ENCODE assay signal across 8 cellular contexts in the genomic region with DNA sequence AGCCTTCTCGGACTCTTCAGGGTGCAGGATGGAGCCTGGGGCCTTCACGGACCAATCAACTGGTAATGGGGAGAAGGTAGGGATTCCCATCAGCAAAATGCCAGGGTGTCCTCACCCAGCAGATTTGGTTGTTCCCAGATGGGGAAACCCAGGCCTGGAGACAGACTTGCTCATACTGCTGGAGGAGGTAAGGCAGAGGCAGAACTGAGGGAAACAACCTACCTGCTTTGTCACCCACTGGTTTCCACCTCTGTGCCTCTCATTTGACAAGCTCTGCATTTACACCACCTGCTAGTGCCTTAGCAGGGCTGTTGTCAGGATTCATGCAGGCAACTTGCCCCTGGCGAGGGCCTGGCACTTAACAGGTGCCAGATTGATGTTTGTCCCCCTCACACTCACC. TPM values are rescaled to one million over a fixed set of nuclear protein-coding genes. Genes with fewer than 3 reads are reported as not detected.
"Had no signal": no experiment of that assay in that cellular context is flagged by ENCODE, and none has a peak within 500 bp of the region (broad histone marks: within the 10 kb centered on the region; RNA-seq: fewer than 3 reads in every experiment).

No MANE protein-coding gene starts in this region.

- H3K36me3 ChIP-seq: HAP-1 had no signal

- H3K27ac ChIP-seq: GM23248 had no signal

- H3K4me1 ChIP-seq: HAP-1 had no signal

- H3K9me3 ChIP-seq: HAP-1 had no signal

- H3K4me3 ChIP-seq: GM23248, HAP-1 had no signal

- H3K9ac ChIP-seq: GM23248 had no signal

- DNase-seq: GM23248, GOT3, H7, IMR-90 had no signal

- FAIRE-seq: HTR-8/SVneo had no signal

RNA-seq across cellular contexts. Expression of gene RHCG, which starts 15.9 kb away (rescaled TPM):
- total RNA-seq: GM23248, H4, H7, HT-29, IMR-90 had no signal
- polyA plus RNA-seq: GM23248, IMR-90 had no signal
